In genomic region chrX:132986556-132986955, GRCh38 we compare ENCODE assay signal across 20 cellular contexts. TPM values are rescaled to one million over a fixed set of nuclear protein-coding genes. Genes with fewer than 3 reads are reported as not detected.
"Had no signal": no experiment of that assay in that cellular context is flagged by ENCODE, and none has a peak within 500 bp of the region (broad histone marks: within the 10 kb centered on the region; RNA-seq: fewer than 3 reads in every experiment).

No MANE protein-coding gene starts in this region.

- H3K4me3 ChIP-seq: coronary artery, left lung, right lobe of liver, thoracic aorta, tibial nerve, upper lobe of left lung had no signal

- H3K4me1 ChIP-seq: left lung, right lobe of liver, tibial nerve, upper lobe of left lung had no signal

- H3K9me3 ChIP-seq: left lung, right lobe of liver, thoracic aorta, tibial nerve, upper lobe of left lung had no signal

- DNase-seq: dermis blood vessel endothelial cell; effector memory CD4-positive, alpha-beta T cell; hypothalamus; immature natural killer cell; left cardiac atrium; left lung; mesendoderm; midbrain; naive thymus-derived CD8-positive, alpha-beta T cell; nephron progenitor cell; nucleus accumbens; right lobe of liver; small intestine; stimulated activated CD4-positive, alpha-beta T cell treated with anti-CD3 and anti-CD28 coated beads, Interleukin-15, amount 100 ng/mL, for 24 hours; stimulated activated CD4-positive, alpha-beta T cell treated with anti-CD3 and anti-CD28 coated beads, Interleukin-2, amount 100 ng/mL, for 48 hours; stimulated activated naive B cell treated with anti-CD40 and anti-IgM and Interleukin-4, amounts not matched to agents 10 μg/mL and 1 μg/mL and 100 μg/mL, for 72 hours; upper lobe of left lung had no signal

- H3K36me3 ChIP-seq: left lung, right lobe of liver, thoracic aorta, tibial nerve, upper lobe of left lung had no signal

- H3K27me3 ChIP-seq: left lung, upper lobe of left lung had no signal

- H3K27ac ChIP-seq: coronary artery, left lung, right lobe of liver, thoracic aorta, tibial nerve, upper lobe of left lung had no signal

- ATAC-seq: left cardiac atrium; left lung; naive thymus-derived CD8-positive, alpha-beta T cell; right lobe of liver; stimulated activated naive B cell treated with anti-CD40 and anti-IgM and Interleukin-4, amounts not matched to agents 10 μg/mL and 1 μg/mL and 100 μg/mL, for 72 hours had no signal

RNA-seq across cellular contexts. Expression of gene HS6ST2, which starts 28.1 kb away (rescaled TPM):
- polyA plus RNA-seq: naive thymus-derived CD8-positive, alpha-beta T cell had no signal
